In genomic region chr5:132681476-132681831, GRCh38 we compare ENCODE assay signal across 25 cellular contexts. TPM values are rescaled to one million over a fixed set of nuclear protein-coding genes. Genes with fewer than 3 reads are reported as not detected.
A peak's percentile ranks its signal among the peaks of the same experiment; 100 is the strongest.
DNase-seq lines count a peak whose midpoint lies in the region; ATAC-seq, FAIRE-seq and TF ChIP-seq lines count a peak whose summit lies in the region.
"Had no signal": no experiment of that assay in that cellular context is flagged by ENCODE, and none has a peak within 500 bp of the region (broad histone marks: within the 10 kb centered on the region; RNA-seq: fewer than 3 reads in every experiment).

No MANE protein-coding gene starts in this region.

- peaks cover 12% of the 10 kb centered on the region for H3K4me1 Mint-ChIP-seq in activated CD4-positive, alpha-beta T cell treated with anti-CD3 and anti-CD28 coated beads, Interleukin-2, amount 10 ng/mL, durations not matched to agents 24 days and 14 days
- peaks cover 27 to 34% of the 10 kb centered on the region in 2 donors for H3K4me1 Mint-ChIP-seq in stimulated activated naive B cell treated with anti-CD40 and anti-IgM and Interleukin-4, amounts not matched to agents 10 μg/mL and 1 μg/mL and 100 μg/mL, for 72 hours

- H3K9ac ChIP-seq in K562 (ENCODE audit: insufficient read depth in 1 of 2, low read depth in 2 of 2, low read length in 2 of 2) = no peak overlapping the region

- FAIRE-seq in K562 (lab: Jason Lieb, UNC) = no peak
- FAIRE-seq: H1, RCC 7860 had no signal

- POLR2A ChIA-PET in K562 (lab: Yijun Ruan, JAX) = interaction anchor here (0.7 kb wide), 1 partner anchor 8 kb away, joined by 5 read pairs; no protein-coding TSS in a partner anchor

- no peak overlapping the region for H3K27ac Mint-ChIP-seq in activated CD4-positive, alpha-beta T cell treated with anti-CD3 and anti-CD28 coated beads, Interleukin-2, amount 10 ng/mL, durations not matched to agents 24 days and 14 days
- H3K27ac Mint-ChIP-seq in stimulated activated naive B cell treated with anti-CD40 and anti-IgM and Interleukin-4, amounts not matched to agents 10 μg/mL and 1 μg/mL and 100 μg/mL, for 72 hours = no peak overlapping the region

- H3K4me2 ChIP-seq in K562 (ENCODE audit: insufficient read depth, low read length) = no peak overlapping the region

- no peaks in the 10 kb centered on the region for H3K36me3 ChIP-seq in K562 (ENCODE audit: control insufficient read depth, insufficient read depth, low read length)
- H3K36me3 ChIP-seq: BE2C had no signal

- peaks cover 7 to 39% of the 10 kb centered on the region in 2 experiments for H3K4me1 ChIP-seq in K562 (replicated peaks in 1 of 2; ENCODE audit: control insufficient read depth in 2 of 2, insufficient read depth in 2 of 2, low read length in 2 of 2)
- H3K4me1 ChIP-seq: BE2C had no signal

- in situ Hi-C loops in K562 (cut with MboI) = no loop called here

- H3K27me3 ChIP-seq in K562 (ENCODE audit: control insufficient read depth in 2 of 2, insufficient read depth in 2 of 2, low read length in 2 of 2) = no peaks in the 10 kb centered on the region
- H3K27me3 ChIP-seq: BE2C had no signal

- TF ChIP-seq EP300 in K562 (IDR thresholded peaks at IDR 0.05; ENCODE audit: low read length) = no peak

- BruUV-seq in K562 (replicated peaks; lab: Mats Ljungman, UMichigan) = no TSS peak

- no peak for TF ChIP-seq RAD21 in K562 (CRISPR knock-in tag; conservative IDR thresholded peaks at IDR 0.05 in 1 of 2, IDR thresholded peaks at IDR 0.05 in 1 of 2)

- H3K9me3 Mint-ChIP-seq in activated CD4-positive, alpha-beta T cell treated with anti-CD3 and anti-CD28 coated beads, Interleukin-2, amount 10 ng/mL, durations not matched to agents 24 days and 14 days = no peaks in the 10 kb centered on the region
- H3K9me3 Mint-ChIP-seq in stimulated activated naive B cell treated with anti-CD40 and anti-IgM and Interleukin-4, amounts not matched to agents 10 μg/mL and 1 μg/mL and 100 μg/mL, for 72 hours = no peaks in the 10 kb centered on the region

- no peaks in the 10 kb centered on the region for H3K9me3 ChIP-seq in K562 (replicated peaks; ENCODE audit: control insufficient read depth, insufficient read depth, low read depth, low read length)
- H3K9me3 ChIP-seq: BE2C had no signal

- peak overlapping the region; percentile 56 for H2AFZ ChIP-seq in K562 (ENCODE audit: low read depth, low read length)

- ATAC-seq in K562 (no peak), GM21515 (IDR thresholded peaks at IDR 0.05; ENCODE audit: unreplicated experiment) (no peak)
- ATAC-seq in stimulated activated naive B cell treated with anti-CD40 and anti-IgM and Interleukin-4, amounts not matched to agents 10 μg/mL and 1 μg/mL and 100 μg/mL, for 72 hours (replicated peaks) = peak; percentile 68 to 76

- H3K79me2 ChIP-seq in K562 (ENCODE audit: control insufficient read depth, insufficient read depth, low read length) = no peaks in the 10 kb centered on the region

- no peak for TF ChIP-seq POLR2A in K562 (conservative IDR thresholded peaks at IDR 0.05)

- no peak for TF ChIP-seq CTCF in K562 (IDR thresholded peaks at IDR 0.05 in 2 of 3, conservative IDR thresholded peaks at IDR 0.05 in 1 of 3; ENCODE audit: insufficient read depth in 2 of 3, low read depth in 1 of 3, low read length in 3 of 3)

- no peaks in the 10 kb centered on the region for H3K9me1 ChIP-seq in K562 (ENCODE audit: control insufficient read depth, insufficient read depth, low read length)

- no peak overlapping the region for H3K27ac ChIP-seq in K562 (ENCODE audit: extremely low read depth, low read depth, low read length)
- H3K27ac ChIP-seq: 22Rv1, SK-N-MC had no signal

- intact Hi-C loops in activated CD4-positive, alpha-beta T cell treated with anti-CD3 and anti-CD28 coated beads, Interleukin-2, amount 10 ng/mL, durations not matched to agents 24 days and 14 days (cut with micrococcal nuclease) = no loop called here
- intact Hi-C loops in K562 (cut with micrococcal nuclease) = no loop called here

- WGBS in K562 (ENCODE audit: insufficient coverage, low coverage, missing lambda C conversion rate) = 57% methylated on average over 2 of the region's 2 CpGs

- H3K27me3 Mint-ChIP-seq in activated CD4-positive, alpha-beta T cell treated with anti-CD3 and anti-CD28 coated beads, Interleukin-2, amount 10 ng/mL, durations not matched to agents 24 days and 14 days = no peaks in the 10 kb centered on the region
- peaks cover 0 to 2% of the 10 kb centered on the region in 2 donors for H3K27me3 Mint-ChIP-seq in stimulated activated naive B cell treated with anti-CD40 and anti-IgM and Interleukin-4, amounts not matched to agents 10 μg/mL and 1 μg/mL and 100 μg/mL, for 72 hours

- CTCF ChIA-PET in K562 (lab: Yijun Ruan, JAX; ENCODE audit: low intra/inter-chr PET ratio) = no interaction called here

- H3K4me3 Mint-ChIP-seq in activated CD4-positive, alpha-beta T cell treated with anti-CD3 and anti-CD28 coated beads, Interleukin-2, amount 10 ng/mL, durations not matched to agents 24 days and 14 days = no peak overlapping the region
- H3K4me3 Mint-ChIP-seq in stimulated activated naive B cell treated with anti-CD40 and anti-IgM and Interleukin-4, amounts not matched to agents 10 μg/mL and 1 μg/mL and 100 μg/mL, for 72 hours = no peak overlapping the region

- peaks cover 11% of the 10 kb centered on the region for H3K36me3 Mint-ChIP-seq in activated CD4-positive, alpha-beta T cell treated with anti-CD3 and anti-CD28 coated beads, Interleukin-2, amount 10 ng/mL, durations not matched to agents 24 days and 14 days (ENCODE audit: low read depth)
- H3K36me3 Mint-ChIP-seq in stimulated activated naive B cell treated with anti-CD40 and anti-IgM and Interleukin-4, amounts not matched to agents 10 μg/mL and 1 μg/mL and 100 μg/mL, for 72 hours = peaks cover 0 to 5% of the 10 kb centered on the region in 2 donors

- DNase-seq in activated CD4-positive, alpha-beta T cell treated with anti-CD3 and anti-CD28 coated beads, Interleukin-2, amount 10 ng/mL, durations not matched to agents 24 days and 14 days = peak; percentile 49
- DNase-seq in activated CD4-positive, alpha-beta T cell treated with anti-CD3 and anti-CD28 coated beads for 4 hours = no peak
- DNase-seq in NAMALWA (ENCODE audit: low spot score) (peak; percentile 44), K562 (ENCODE audit: extremely low read depth in 1 of 4, low spot score in 3 of 4) (no peak), superior temporal gyrus (ENCODE audit: extremely low spot score) (no peak)
- DNase-seq in stimulated activated naive B cell treated with anti-CD40 and anti-IgM and Interleukin-4, amounts not matched to agents 10 μg/mL and 1 μg/mL and 100 μg/mL, for 72 hours = no peak
- DNase-seq in stimulated activated CD4-positive, alpha-beta T cell treated with anti-CD3 and anti-CD28 coated beads, Interleukin-4, amount 100 ng/mL, for 24 hours = no peak
- DNase-seq: BE2C, HCEC 1CT, Kasumi-1, MV-4-11, NCI-H1105 treated with DMSO at 0.1 percent for 48 hours, NCI-H146, NCI-H1930, NCI-H2107, NCI-H526 treated with DMSO at 0.1 percent for 48 hours, SIG-M5 had no signal

- no peak overlapping the region for H3K4me3 ChIP-seq in K562
- H3K4me3 ChIP-seq: SK-N-MC had no signal

- H4K20me1 ChIP-seq in K562 (replicated peaks; ENCODE audit: control insufficient read depth, insufficient read depth, low read length) = no peaks in the 10 kb centered on the region

RNA-seq across cellular contexts. Expression of gene IL4, which starts 7.7 kb away (rescaled TPM):
- 20.5 and 21.2 TPM in 2 replicates for total RNA-seq in activated CD4-positive, alpha-beta T cell treated with anti-CD3 and anti-CD28 coated beads, Interleukin-2, amount 10 ng/mL, durations not matched to agents 24 days and 14 days
- total RNA-seq in K562 (2011; cell fraction: chromatin; rRNA removed; ENCODE audit: low replicate concordance) = not detected in 2 replicates
- not detected in 2 replicates for total RNA-seq in K562 (2011; cell fraction: nucleolus; rRNA removed)
- total RNA-seq in K562 (2011; cell fraction: nucleoplasm; rRNA removed) = not detected in 2 replicates
- total RNA-seq in K562 (2014; rRNA removed) (not detected in 2 replicates), K562 (2014; rRNA removed; fragmentation: Illumina TruSeq; extraction: Trizol) (not detected in 2 replicates), K562 (2015; rRNA removed; fragmentation: Illumina TruSeq; extraction: Trizol) (not detected in 2 replicates), K562 (2021) (not detected in 2 replicates)
- polyA plus RNA-seq in K562 (2011; rRNA removed) (not detected in 2 replicates), K562 (2014; fragmentation: Illumina TruSeq; extraction: Trizol) (not detected in 2 replicates), K562 (2014; fragmentation: Nextera tagmentation; extraction: Ambion mirVana) (under 1 TPM; 0.22 to 0.62 TPM), K562 (2014; rRNA removed) (not detected in 2 replicates)
- polyA plus RNA-seq in K562 (2011; cell fraction: cytosol; rRNA removed) = 0.49 TPM in 1 of 2 replicates, not detected in the other
- not detected in 2 replicates for polyA plus RNA-seq in K562 (2011; cell fraction: nucleus; rRNA removed)
- not detected in 2 replicates for polyA plus RNA-seq in K562 (2012)
- polyA minus RNA-seq in K562 (2011; rRNA and poly(A)+ RNA removed) = not detected in 2 replicates
- not detected in 2 replicates for polyA minus RNA-seq in K562 (2011; cell fraction: cytosol; rRNA and poly(A)+ RNA removed)
- polyA minus RNA-seq in K562 (2011; cell fraction: nucleus; rRNA and poly(A)+ RNA removed) = not detected in 2 replicates
- total RNA-seq: Daoy, G401, H1, M059J had no signal
- polyA plus RNA-seq: H1 had no signal

RNA-seq across cellular contexts. Expression of gene IL13, which starts 23.5 kb away (rescaled TPM):
- total RNA-seq in activated CD4-positive, alpha-beta T cell treated with anti-CD3 and anti-CD28 coated beads, Interleukin-2, amount 10 ng/mL, durations not matched to agents 24 days and 14 days = 231 and 239 TPM in 2 replicates
- total RNA-seq in K562 (2011; cell fraction: chromatin; rRNA removed; ENCODE audit: low replicate concordance) = not detected in 2 replicates
- not detected in 2 replicates for total RNA-seq in K562 (2011; cell fraction: nucleolus; rRNA removed)
- total RNA-seq in K562 (2011; cell fraction: nucleoplasm; rRNA removed) = not detected in 2 replicates
- total RNA-seq in K562 (2014; rRNA removed) = not detected in 2 replicates
- not detected in 2 replicates for total RNA-seq in K562 (2014; rRNA removed; fragmentation: Illumina TruSeq; extraction: Trizol)
- total RNA-seq in K562 (2015; rRNA removed; fragmentation: Illumina TruSeq; extraction: Trizol) = not detected in 2 replicates
- not detected in 2 replicates for total RNA-seq in K562 (2021)
- 0.04 TPM in 1 of 2 replicates, not detected in the other for polyA plus RNA-seq in K562 (2011; rRNA removed)
- not detected in 2 replicates for polyA plus RNA-seq in K562 (2011; cell fraction: cytosol; rRNA removed)
- polyA plus RNA-seq in K562 (2011; cell fraction: nucleus; rRNA removed) = not detected in 2 replicates
- 0.10 TPM in 1 of 2 replicates, not detected in the other for polyA plus RNA-seq in K562 (2012)
- polyA plus RNA-seq in K562 (2014; fragmentation: Illumina TruSeq; extraction: Trizol) = not detected in 2 replicates
- not detected for polyA plus RNA-seq in K562 (2014; fragmentation: Nextera tagmentation; extraction: Ambion mirVana)
- polyA plus RNA-seq in K562 (2014; rRNA removed) = not detected in 2 replicates
- polyA minus RNA-seq in K562 (2011; rRNA and poly(A)+ RNA removed) = not detected in 2 replicates
- not detected in 2 replicates for polyA minus RNA-seq in K562 (2011; cell fraction: cytosol; rRNA and poly(A)+ RNA removed)
- polyA minus RNA-seq in K562 (2011; cell fraction: nucleus; rRNA and poly(A)+ RNA removed) = not detected in 2 replicates
- total RNA-seq: Daoy, G401, H1, M059J had no signal
- polyA plus RNA-seq: H1 had no signal

RNA-seq across cellular contexts. Expression of gene KIF3A, which starts 55.9 kb away (rescaled TPM):
- total RNA-seq in activated CD4-positive, alpha-beta T cell treated with anti-CD3 and anti-CD28 coated beads, Interleukin-2, amount 10 ng/mL, durations not matched to agents 24 days and 14 days = 44.2 and 51.9 TPM in 2 replicates
- 4.8 and 16.7 TPM in 2 replicates for total RNA-seq in K562 (2011; cell fraction: chromatin; rRNA removed; ENCODE audit: low replicate concordance)
- total RNA-seq in K562 (2011; cell fraction: nucleolus; rRNA removed) = 1.2 and 3.0 TPM in 2 replicates
- total RNA-seq in K562 (2011; cell fraction: nucleoplasm; rRNA removed) = 2.9 and 6.9 TPM in 2 replicates
- 2.6 and 4.1 TPM in 2 replicates for total RNA-seq in K562 (2014; rRNA removed)
- 7.2 and 8.3 TPM in 2 replicates for total RNA-seq in K562 (2014; rRNA removed; fragmentation: Illumina TruSeq; extraction: Trizol)
- 7.6 and 9.4 TPM in 2 replicates for total RNA-seq in K562 (2015; rRNA removed; fragmentation: Illumina TruSeq; extraction: Trizol)
- 5.1 and 7.1 TPM in 2 replicates for total RNA-seq in K562 (2021)
- polyA plus RNA-seq in K562 (2011; rRNA removed) = 3.5 and 5.3 TPM in 2 replicates
- polyA plus RNA-seq in K562 (2011; cell fraction: cytosol; rRNA removed) = 0.97 and 1.3 TPM in 2 replicates
- polyA plus RNA-seq in K562 (2011; cell fraction: nucleus; rRNA removed) = 2.2 and 2.6 TPM in 2 replicates
- 1.8 and 3.3 TPM in 2 replicates for polyA plus RNA-seq in K562 (2012)
- 4.5 and 6.0 TPM in 2 replicates for polyA plus RNA-seq in K562 (2014; fragmentation: Illumina TruSeq; extraction: Trizol)
- polyA plus RNA-seq in K562 (2014; fragmentation: Nextera tagmentation; extraction: Ambion mirVana) = 1 to 10 TPM; 1.5 TPM
- 5.4 and 7.8 TPM in 2 replicates for polyA plus RNA-seq in K562 (2014; rRNA removed)
- 9.3 and 10.6 TPM in 2 replicates for polyA minus RNA-seq in K562 (2011; rRNA and poly(A)+ RNA removed)
- 1.9 and 4.0 TPM in 2 replicates for polyA minus RNA-seq in K562 (2011; cell fraction: cytosol; rRNA and poly(A)+ RNA removed)
- 3.6 and 4.4 TPM in 2 replicates for polyA minus RNA-seq in K562 (2011; cell fraction: nucleus; rRNA and poly(A)+ RNA removed)

Comparison
In these comparisons a context has a peak if more than half of its experiments do, and no peak if none do; other contexts are left out.
1. DNase-seq: peak in activated CD4-positive, alpha-beta T cell treated with anti-CD3 and anti-CD28 coated beads, Interleukin-2, amount 10 ng/mL, durations not matched to agents 24 days and 14 days (single experiment) and NAMALWA (single experiment); none in activated CD4-positive, alpha-beta T cell treated with anti-CD3 and anti-CD28 coated beads for 4 hours (0 of 2), K562 (0 of 4), stimulated activated naive B cell treated with anti-CD40 and anti-IgM and Interleukin-4, amounts not matched to agents 10 μg/mL and 1 μg/mL and 100 μg/mL, for 72 hours (single experiment), superior temporal gyrus (single experiment) and stimulated activated CD4-positive, alpha-beta T cell treated with anti-CD3 and anti-CD28 coated beads, Interleukin-4, amount 100 ng/mL, for 24 hours (single experiment).
2. ATAC-seq: peak in stimulated activated naive B cell treated with anti-CD40 and anti-IgM and Interleukin-4, amounts not matched to agents 10 μg/mL and 1 μg/mL and 100 μg/mL, for 72 hours (2 of 2); none in K562 (single experiment) and GM21515 (single experiment).
3. RNA of gene IL4, which starts 7.7 kb away (total RNA-seq): 20.5 to 21.2 TPM in activated CD4-positive, alpha-beta T cell treated with anti-CD3 and anti-CD28 coated beads, Interleukin-2, amount 10 ng/mL, durations not matched to agents 24 days and 14 days; not detected in K562; every median in the first group is over 10 times any median in the second.
4. RNA of gene IL13, which starts 23.5 kb away (total RNA-seq): 231 to 239 TPM in activated CD4-positive, alpha-beta T cell treated with anti-CD3 and anti-CD28 coated beads, Interleukin-2, amount 10 ng/mL, durations not matched to agents 24 days and 14 days; not detected in K562; every median in the first group is over 100 times any median in the second.